In genomic region chr10:5565205-5565545, GRCh38 we compare ENCODE assay signal across 15 cellular contexts. TPM values are rescaled to one million over a fixed set of nuclear protein-coding genes. Genes with fewer than 3 reads are reported as not detected.
DNase-seq lines count a peak whose midpoint lies in the region; ATAC-seq and TF ChIP-seq lines count a peak whose summit lies in the region.
"Had no signal": no experiment of that assay in that cellular context is flagged by ENCODE, and none has a peak within 500 bp of the region (broad histone marks: within the 10 kb centered on the region; RNA-seq: fewer than 3 reads in every experiment).

No MANE protein-coding gene starts in this region.

- no peak overlapping the region for H3K4me3 ChIP-seq in CD4-positive, CD25-positive, alpha-beta regulatory T cell (ENCODE audit: low read depth, low read length)
- H3K4me3 ChIP-seq in coronary artery, result no peak overlapping the region
- H3K4me3 ChIP-seq: GM12878, psoas muscle had no signal

- H3K36me3 Mint-ChIP-seq in CD4-positive, CD25-positive, alpha-beta regulatory T cell, result peaks cover 7% of the 10 kb centered on the region
- H3K36me3 Mint-ChIP-seq in HFFc6 (ENCODE audit: low read depth), result no peaks in the 10 kb centered on the region
- no peaks in the 10 kb centered on the region for H3K36me3 Mint-ChIP-seq in naive thymus-derived CD8-positive, alpha-beta T cell

- peak overlapping the region in 3 of 4 donors; percentile 84 to 85 (median 84) for H3K4me3 Mint-ChIP-seq in CD4-positive, CD25-positive, alpha-beta regulatory T cell
- H3K4me3 Mint-ChIP-seq in HFFc6, result peak overlapping the region; percentile 75
- H3K4me3 Mint-ChIP-seq in naive thymus-derived CD8-positive, alpha-beta T cell, result peak overlapping the region in 6 of 10 donors; percentile 72 to 93 (median 82)

- H3K4me1 Mint-ChIP-seq in CD4-positive, CD25-positive, alpha-beta regulatory T cell, result peaks cover 2 to 42% (median 16%) of the 10 kb centered on the region in 4 donors
- peaks cover 57% of the 10 kb centered on the region for H3K4me1 Mint-ChIP-seq in HFFc6 (ENCODE audit: low read depth)
- H3K4me1 Mint-ChIP-seq in naive thymus-derived CD8-positive, alpha-beta T cell, result peaks cover 13 to 23% (median 19%) of the 10 kb centered on the region in 4 donors

- peaks cover 9% of the 10 kb centered on the region for H3K27me3 Mint-ChIP-seq in CD4-positive, CD25-positive, alpha-beta regulatory T cell
- H3K27me3 Mint-ChIP-seq in HFFc6 (ENCODE audit: insufficient read depth), result peaks cover 2% of the 10 kb centered on the region; the same call in 1 of the 2 replicates
- peaks cover 0 to 3% (median 0%) of the 10 kb centered on the region in 5 donors for H3K27me3 Mint-ChIP-seq in naive thymus-derived CD8-positive, alpha-beta T cell

- no peak for ATAC-seq in CD4-positive, CD25-positive, alpha-beta regulatory T cell (ENCODE audit: low read depth in 2 of 2)
- no peak for ATAC-seq in naive thymus-derived CD8-positive, alpha-beta T cell
- ATAC-seq in GM21390 (IDR thresholded peaks at IDR 0.05; ENCODE audit: unreplicated experiment), result no peak
- ATAC-seq: GM12878, psoas muscle had no signal

- peaks cover 28% of the 10 kb centered on the region for H3K4me1 ChIP-seq in CD4-positive, CD25-positive, alpha-beta regulatory T cell (ENCODE audit: control insufficient read depth, insufficient read depth, low read length, poor library complexity, severe bottlenecking)
- H3K4me1 ChIP-seq: psoas muscle had no signal

- TF ChIP-seq CTCF in HFFc6 (IDR thresholded peaks at IDR 0.05) (no peak), coronary artery (IDR thresholded peaks at IDR 0.05) (no peak)

- H3K9me3 Mint-ChIP-seq in CD4-positive, CD25-positive, alpha-beta regulatory T cell, result peaks cover 0 to 6% (median 0%) of the 10 kb centered on the region in 7 donors
- no peaks in the 10 kb centered on the region for H3K9me3 Mint-ChIP-seq in HFFc6
- peaks cover 0 to 4% (median 0%) of the 10 kb centered on the region in 9 donors for H3K9me3 Mint-ChIP-seq in naive thymus-derived CD8-positive, alpha-beta T cell

- no peaks in the 10 kb centered on the region for H3K9me3 ChIP-seq in CD4-positive, CD25-positive, alpha-beta regulatory T cell (ENCODE audit: control insufficient read depth in 2 of 2, low read length in 2 of 2)
- H3K9me3 ChIP-seq: psoas muscle had no signal

- H3K27me3 ChIP-seq in CD4-positive, CD25-positive, alpha-beta regulatory T cell (ENCODE audit: control insufficient read depth, insufficient read depth, low read length), result no peaks in the 10 kb centered on the region

- POLR2A ChIA-PET in naive thymus-derived CD8-positive, alpha-beta T cell (lab: Charles Lee), result interaction anchor here (0.9 to 4.8 kb wide), 3 partner anchors 9 to 118 kb away, joined by 4 to 39 read pairs (median 7); no protein-coding TSS in a partner anchor

- peak overlapping the region; percentile 76 for H3K27ac ChIP-seq in CD4-positive, CD25-positive, alpha-beta regulatory T cell (ENCODE audit: insufficient read depth, low read length, poor library complexity, severe bottlenecking)
- no peak overlapping the region for H3K27ac ChIP-seq in coronary artery
- H3K27ac ChIP-seq: psoas muscle had no signal

- DNase-seq in CD4-positive, CD25-positive, alpha-beta regulatory T cell, result no peak
- DNase-seq in HFFc6, result no peak
- DNase-seq in coronary artery (ENCODE audit: low spot score), result peak; percentile 56
- no peak for DNase-seq in naive thymus-derived CD8-positive, alpha-beta T cell
- DNase-seq in dermis blood vessel endothelial cell, result no peak
- DNase-seq in activated CD8-positive, alpha-beta memory T cell treated with anti-CD3 and anti-CD28 coated beads, Interleukin-2, amount 50 U/mL, for 48 hours, result no peak
- no peak for DNase-seq in NCI-H82 (lab: John Stamatoyannopoulos, UW)
- DNase-seq: midbrain, NCI-H1436 treated with DMSO at 0.1 percent for 48 hours, NCI-H510A treated with DMSO at 0.1 percent for 48 hours, T1000 had no signal

- no peaks in the 10 kb centered on the region for H3K36me3 ChIP-seq in CD4-positive, CD25-positive, alpha-beta regulatory T cell (ENCODE audit: control insufficient read depth, insufficient read depth, low read length)

- peak overlapping the region; percentile 96 to 98 (median 96) for H3K27ac Mint-ChIP-seq in CD4-positive, CD25-positive, alpha-beta regulatory T cell
- peak overlapping the region; percentile 97 for H3K27ac Mint-ChIP-seq in HFFc6
- peak overlapping the region; percentile 69 to 99 (median 98) for H3K27ac Mint-ChIP-seq in naive thymus-derived CD8-positive, alpha-beta T cell

RNA-seq across cellular contexts. Expression of gene CALML3, which starts 40.4 kb away (rescaled TPM):
- total RNA-seq in CD4-positive, CD25-positive, alpha-beta regulatory T cell, result not detected
- not detected for polyA plus RNA-seq in CD4-positive, CD25-positive, alpha-beta regulatory T cell
- total RNA-seq in HFFc6 (2021; fragmentation: NEBNext Ultra II Directional; extraction: Animal tissue kit (Norgen Biotek cat#: 25700)), result not detected
- total RNA-seq in naive thymus-derived CD8-positive, alpha-beta T cell, result not detected
- polyA plus RNA-seq in naive thymus-derived CD8-positive, alpha-beta T cell, result not detected
- not detected in 2 replicates for total RNA-seq in dermis blood vessel endothelial cell
- total RNA-seq: GM12878, psoas muscle had no signal
- polyA plus RNA-seq: BJ, GM12878 had no signal
